11 cellular contexts compared by ENCODE assay signal in genomic region chr4:165204462-165204830, GRCh38. TPM values are rescaled to one million over a fixed set of nuclear protein-coding genes. Genes with fewer than 3 reads are reported as not detected.
DNase-seq lines count a peak whose midpoint lies in the region; ATAC-seq, FAIRE-seq and TF ChIP-seq lines count a peak whose summit lies in the region.
"Had no signal": no experiment of that assay in that cellular context is flagged by ENCODE, and none has a peak within 500 bp of the region (broad histone marks: within the 10 kb centered on the region; RNA-seq: fewer than 3 reads in every experiment).

No MANE protein-coding gene starts in this region.

- CTCF ChIA-PET in CD8-positive, alpha-beta memory T cell (lab: Charles Lee), result interaction anchor here (1.3 kb wide), 1 partner anchor 91 kb away, joined by 3 read pairs; the partner anchor contains the start of gene TMEM192
- CTCF ChIA-PET in HEK293 (lab: Yijun Ruan, JAX), result interaction anchor here (0.6 kb wide), 1 partner anchor 156 kb away, joined by 3 read pairs; no protein-coding TSS in a partner anchor

- peaks cover 35% of the 10 kb centered on the region for H3K4me1 ChIP-seq in CD8-positive, alpha-beta memory T cell (ENCODE audit: insufficient read depth, low read length)
- H3K4me1 ChIP-seq in HEK293 (ENCODE audit: control insufficient read depth, insufficient read depth, low read length) (peaks cover 5% of the 10 kb centered on the region; the same call in 1 of the 2 replicates), keratinocyte (ENCODE audit: control insufficient read depth, extremely low read depth, insufficient read depth, low read length) (peaks cover 42% of the 10 kb centered on the region)

- peak overlapping the region in 6 of 7 donors; percentile 5 to 53 (median 24) for H3K4me3 Mint-ChIP-seq in CD8-positive, alpha-beta memory T cell
- peak overlapping the region; percentile 61 for H3K4me3 Mint-ChIP-seq in activated T-helper 1 cell treated with anti-CD3 and anti-CD28 coated beads, Interleukin-12 subunit alpha, Interleukin-12 subunit beta, Interleukin-2, Interleukin-4 antibody, amounts not matched to agents 30 ng/mL and 10 ng/mL and 1 ng/mL, durations not matched to agents 14 hours and 24 hours and 36 hours

- WGBS in lower leg skin, 2 donors, result 84 to 88% methylated on average over 3 of the region's 3 CpGs

- no peak overlapping the region for H2AFZ ChIP-seq in keratinocyte (ENCODE audit: control insufficient read depth, low read length)

- FAIRE-seq in keratinocyte (lab: Jason Lieb, UNC), result peak; percentile 56

- peaks cover 0 to 7% (median 1%) of the 10 kb centered on the region in 3 donors for H3K36me3 Mint-ChIP-seq in CD8-positive, alpha-beta memory T cell
- H3K36me3 Mint-ChIP-seq in activated T-helper 1 cell treated with anti-CD3 and anti-CD28 coated beads, Interleukin-12 subunit alpha, Interleukin-12 subunit beta, Interleukin-2, Interleukin-4 antibody, amounts not matched to agents 30 ng/mL and 10 ng/mL and 1 ng/mL, durations not matched to agents 14 hours and 24 hours and 36 hours (ENCODE audit: low read depth), result peaks cover 12% of the 10 kb centered on the region

- no peak for TF ChIP-seq POLR2A in lower leg skin (IDR thresholded peaks at IDR 0.05)

- TF ChIP-seq CTCF in HEK293 (tag by site-specific recombination; IDR thresholded peaks at IDR 0.05) (no peak), keratinocyte (optimal IDR thresholded peaks at IDR 0.05 in 1 of 3, IDR thresholded peaks at IDR 0.05 in 1 of 3, conservative IDR thresholded peaks at IDR 0.05 in 1 of 3; ENCODE audit: extremely low read depth in 1 of 3, insufficient read depth in 2 of 3, low read length in 3 of 3) (no peak), lower leg skin (IDR thresholded peaks at IDR 0.05) (no peak)

- H4K20me1 ChIP-seq in keratinocyte (ENCODE audit: control insufficient read depth, extremely low read depth, insufficient read depth, low read length), result no peaks in the 10 kb centered on the region

- H3K9ac ChIP-seq in keratinocyte (ENCODE audit: control insufficient read depth, extremely low read depth, insufficient read depth, low read length), result no peak overlapping the region

- no peaks in the 10 kb centered on the region for H3K9me3 Mint-ChIP-seq in CD8-positive, alpha-beta memory T cell
- H3K9me3 Mint-ChIP-seq in activated T-helper 1 cell treated with anti-CD3 and anti-CD28 coated beads, Interleukin-12 subunit alpha, Interleukin-12 subunit beta, Interleukin-2, Interleukin-4 antibody, amounts not matched to agents 30 ng/mL and 10 ng/mL and 1 ng/mL, durations not matched to agents 14 hours and 24 hours and 36 hours, result no peaks in the 10 kb centered on the region

- no peak overlapping the region for H3K4me2 ChIP-seq in keratinocyte (ENCODE audit: control insufficient read depth, extremely low read depth, insufficient read depth, low read depth, low read length)

- peaks cover 15% of the 10 kb centered on the region for H3K79me2 ChIP-seq in keratinocyte (ENCODE audit: control insufficient read depth, insufficient read depth, low read length)

- no peak overlapping the region for H3K27ac ChIP-seq in CD8-positive, alpha-beta memory T cell (ENCODE audit: low read depth, low read length)
- H3K27ac ChIP-seq in HEK293 (ENCODE audit: extremely low read depth, low read depth, low read length), result no peak overlapping the region
- no peak overlapping the region for H3K27ac ChIP-seq in keratinocyte (ENCODE audit: control insufficient read depth, insufficient read depth, low read length)
- H3K27ac ChIP-seq: tibial nerve had no signal

- POLR2A ChIA-PET in CD8-positive, alpha-beta memory T cell (lab: Charles Lee), result no interaction called here
- POLR2A ChIA-PET in HEK293 (lab: Yijun Ruan, JAX), result no interaction called here

- H3K4me1 Mint-ChIP-seq in CD8-positive, alpha-beta memory T cell, result peaks cover 35 to 44% (median 41%) of the 10 kb centered on the region in 3 donors
- H3K4me1 Mint-ChIP-seq in activated T-helper 1 cell treated with anti-CD3 and anti-CD28 coated beads, Interleukin-12 subunit alpha, Interleukin-12 subunit beta, Interleukin-2, Interleukin-4 antibody, amounts not matched to agents 30 ng/mL and 10 ng/mL and 1 ng/mL, durations not matched to agents 14 hours and 24 hours and 36 hours (ENCODE audit: low read depth), result peaks cover 42% of the 10 kb centered on the region

- intact Hi-C loops in activated T-helper 1 cell treated with anti-CD3 and anti-CD28 coated beads, Interleukin-12 subunit alpha, Interleukin-12 subunit beta, Interleukin-2, Interleukin-4 antibody, amounts not matched to agents 30 ng/mL and 10 ng/mL and 1 ng/mL, durations not matched to agents 14 hours and 24 hours and 36 hours (cut with micrococcal nuclease), result loop anchor here (1.0 to 2.0 kb wide), 4 partner anchors 12 to 97 kb away; no protein-coding TSS in a partner anchor
- intact Hi-C loops in lower leg skin (cut with DNase I; ENCODE audit: low total_unique reads), result loop anchor here (10.0 kb wide), 1 partner anchor 120 kb away; the partner anchor contains the start of gene MSMO1

- no peaks in the 10 kb centered on the region for H3K9me3 ChIP-seq in CD8-positive, alpha-beta memory T cell (ENCODE audit: low read length)
- H3K9me3 ChIP-seq in HEK293 (ENCODE audit: control insufficient read depth, insufficient read depth, low read depth, low read length) (no peaks in the 10 kb centered on the region), keratinocyte (ENCODE audit: control insufficient read depth, low read depth, low read length) (no peaks in the 10 kb centered on the region)
- H3K9me3 ChIP-seq: tibial nerve had no signal

- H3K27me3 Mint-ChIP-seq in CD8-positive, alpha-beta memory T cell, result peaks cover 0 to under 1% of the 10 kb centered on the region in 2 donors
- no peaks in the 10 kb centered on the region for H3K27me3 Mint-ChIP-seq in activated T-helper 1 cell treated with anti-CD3 and anti-CD28 coated beads, Interleukin-12 subunit alpha, Interleukin-12 subunit beta, Interleukin-2, Interleukin-4 antibody, amounts not matched to agents 30 ng/mL and 10 ng/mL and 1 ng/mL, durations not matched to agents 14 hours and 24 hours and 36 hours (ENCODE audit: insufficient read depth)

- no peaks in the 10 kb centered on the region for H3K36me3 ChIP-seq in CD8-positive, alpha-beta memory T cell (ENCODE audit: insufficient read depth, low read length)
- no peaks in the 10 kb centered on the region for H3K36me3 ChIP-seq in HEK293 (ENCODE audit: control insufficient read depth in 2 of 2, insufficient read depth in 1 of 2, low read length in 2 of 2)
- no peaks in the 10 kb centered on the region for H3K36me3 ChIP-seq in keratinocyte (ENCODE audit: control insufficient read depth in 2 of 2, extremely low read depth in 1 of 2, insufficient read depth in 2 of 2, low read length in 2 of 2)
- H3K36me3 ChIP-seq: tibial nerve had no signal

- H3K9me1 ChIP-seq in keratinocyte (ENCODE audit: control insufficient read depth, extremely low read depth, insufficient read depth, low read length), result no peaks in the 10 kb centered on the region

- no peaks in the 10 kb centered on the region for H3K27me3 ChIP-seq in CD8-positive, alpha-beta memory T cell (ENCODE audit: insufficient read depth, low read length, poor library complexity, severe bottlenecking)
- H3K27me3 ChIP-seq in keratinocyte (ENCODE audit: control insufficient read depth, extremely low read depth, insufficient read depth, low read length), result no peaks in the 10 kb centered on the region
- H3K27me3 ChIP-seq: tibial nerve had no signal

- dilution Hi-C loops in keratinocyte (cut with MboI; ENCODE audit: extremely low pct_ligation_motif_present, low sequenced_read_pairs), result no loop called here

- no peak for DNase-seq in CD8-positive, alpha-beta memory T cell
- DNase-seq in activated T-helper 1 cell treated with anti-CD3 and anti-CD28 coated beads, Interleukin-12 subunit alpha, Interleukin-12 subunit beta, Interleukin-2, Interleukin-4 antibody, amounts not matched to agents 30 ng/mL and 10 ng/mL and 1 ng/mL, durations not matched to agents 14 hours and 24 hours and 36 hours (ENCODE audit: low spot score), result no peak
- DNase-seq in keratinocyte (ENCODE audit: low read depth, low spot score) (no peak), lower leg skin (ENCODE audit: low spot score in 2 of 2) (no peak)
- DNase-seq: NCI-H1694 treated with DMSO at 0.1 percent for 48 hours, Right ventricle myocardium superior had no signal

- ATAC-seq in GM19467 (IDR thresholded peaks at IDR 0.05; ENCODE audit: unreplicated experiment), result no peak
- no peak for ATAC-seq in GM19397 (IDR thresholded peaks at IDR 0.05; ENCODE audit: unreplicated experiment)

- peak overlapping the region in 1 of 8 donors; percentile 75 for H3K27ac Mint-ChIP-seq in CD8-positive, alpha-beta memory T cell
- peak overlapping the region; percentile 79 for H3K27ac Mint-ChIP-seq in activated T-helper 1 cell treated with anti-CD3 and anti-CD28 coated beads, Interleukin-12 subunit alpha, Interleukin-12 subunit beta, Interleukin-2, Interleukin-4 antibody, amounts not matched to agents 30 ng/mL and 10 ng/mL and 1 ng/mL, durations not matched to agents 14 hours and 24 hours and 36 hours

- no peak overlapping the region for H3K4me3 ChIP-seq in CD8-positive, alpha-beta memory T cell (ENCODE audit: low read length)
- no peak overlapping the region for H3K4me3 ChIP-seq in HEK293 (ENCODE audit: low read depth, low read length)
- no peak overlapping the region for H3K4me3 ChIP-seq in keratinocyte (ENCODE audit: control insufficient read depth in 2 of 3, extremely low read depth in 1 of 3, insufficient read depth in 2 of 3, low read depth in 1 of 3, low read length in 3 of 3)
- no peak overlapping the region for H3K4me3 ChIP-seq in lower leg skin (ENCODE audit: low read depth, poor library complexity, severe bottlenecking)
- H3K4me3 ChIP-seq: lung, tibial nerve had no signal

RNA-seq across cellular contexts. Expression of gene KLHL2, which starts 2.9 kb away (rescaled TPM):
- total RNA-seq in CD8-positive, alpha-beta memory T cell, result 10 to 100 TPM; 25.7 to 25.9 TPM
- polyA plus RNA-seq in CD8-positive, alpha-beta memory T cell, result 5.2 TPM
- total RNA-seq in activated T-helper 1 cell treated with anti-CD3 and anti-CD28 coated beads, Interleukin-12 subunit alpha, Interleukin-12 subunit beta, Interleukin-2, Interleukin-4 antibody, amounts not matched to agents 30 ng/mL and 10 ng/mL and 1 ng/mL, durations not matched to agents 14 hours and 24 hours and 36 hours, result 38.6 and 40.6 TPM in 2 replicates
- polyA plus RNA-seq in keratinocyte, result 10.2 to 18.5 TPM (median 10.7 TPM) in 3 replicates
- 25.5 TPM for polyA plus RNA-seq in keratinocyte (2011; ENCODE audit: low read depth)
- polyA plus RNA-seq in keratinocyte (2011; cell fraction: cytosol; rRNA removed), result 9.3 and 15.5 TPM in 2 replicates
- 14.0 and 18.0 TPM in 2 replicates for polyA plus RNA-seq in keratinocyte (2011; cell fraction: nucleus; rRNA removed)
- polyA plus RNA-seq in keratinocyte (2012; ENCODE audit: low replicate concordance), result 10.0 and 15.7 TPM in 2 replicates
- polyA minus RNA-seq in keratinocyte, result 2.8 to 13.3 TPM (median 8.2 TPM) in 3 replicates
- 5.4 TPM for polyA minus RNA-seq in keratinocyte (2011; cell fraction: cytosol; rRNA and poly(A)+ RNA removed)
- 3.4 and 9.7 TPM in 2 replicates for polyA minus RNA-seq in keratinocyte (2011; cell fraction: nucleus; rRNA and poly(A)+ RNA removed)
- total RNA-seq in lower leg skin, result 10 to 100 TPM; 15.1 to 15.9 (median 15.7) TPM
